ENCODE assay signal across 11 cellular contexts in genomic region chr5:178240341-178240741, GRCh38. TPM values are rescaled to one million over a fixed set of nuclear protein-coding genes. Genes with fewer than 3 reads are reported as not detected.
DNase-seq lines count a peak whose midpoint lies in the region; ATAC-seq and TF ChIP-seq lines count a peak whose summit lies in the region.
"Had no signal": no experiment of that assay in that cellular context is flagged by ENCODE, and none has a peak within 500 bp of the region (broad histone marks: within the 10 kb centered on the region; RNA-seq: fewer than 3 reads in every experiment).

No MANE protein-coding gene starts in this region.

- H3K4me3 Mint-ChIP-seq in CD8-positive, alpha-beta T cell = peak overlapping the region; percentile 67
- H3K4me3 Mint-ChIP-seq in chondrocyte (ENCODE audit: unreplicated experiment) (no peak overlapping the region), WTC11 (no peak overlapping the region)

- H3K36me3 ChIP-seq in CD8-positive, alpha-beta T cell (ENCODE audit: insufficient read depth, low read length) = no peaks in the 10 kb centered on the region
- H3K36me3 ChIP-seq in HEK293 (ENCODE audit: control insufficient read depth in 2 of 2, insufficient read depth in 1 of 2, low read length in 2 of 2) (no peaks in the 10 kb centered on the region), osteoblast (ENCODE audit: insufficient read depth, low read length) (no peaks in the 10 kb centered on the region)

- no peak for DNase-seq in CD8-positive, alpha-beta T cell
- peak; percentile 74 for DNase-seq in chondrocyte (ENCODE audit: low spot score)
- peak; percentile 57 for DNase-seq in osteoblast (ENCODE audit: insufficient read length, low spot score, missing footprints)
- no peak for DNase-seq in NCI-H1436 treated with DMSO at 0.1 percent for 48 hours (lab: John Stamatoyannopoulos, UW)
- DNase-seq in NK-92 treated with Interleukin-12 subunit alpha and Interleukin-12 subunit beta, amount 100 ng/mL, for 24 hours (lab: John Stamatoyannopoulos, UW) = no peak
- no peak for DNase-seq in WTC11 (ENCODE audit: low spot score)
- DNase-seq: activated CD4-positive, alpha-beta T cell treated with anti-CD3 and anti-CD28 coated beads for 4 hours; MG63; testis had no signal

- no peaks in the 10 kb centered on the region for H4K20me1 ChIP-seq in osteoblast (ENCODE audit: insufficient read depth, low read length)

- H3K4me1 Mint-ChIP-seq in CD8-positive, alpha-beta T cell (ENCODE audit: low read depth) = peaks cover 63% of the 10 kb centered on the region
- H3K4me1 Mint-ChIP-seq in chondrocyte (ENCODE audit: low read depth) (peaks cover 4% of the 10 kb centered on the region), WTC11 (peaks cover 7% of the 10 kb centered on the region)

- ATAC-seq in CD8-positive, alpha-beta T cell = peak; percentile 5
- ATAC-seq in WTC11 = no peak

- no peak overlapping the region for H3K4me2 ChIP-seq in osteoblast (ENCODE audit: insufficient read depth, low read length)

- H3K9me3 ChIP-seq in CD8-positive, alpha-beta T cell (ENCODE audit: low read length) = no peaks in the 10 kb centered on the region
- no peaks in the 10 kb centered on the region for H3K9me3 ChIP-seq in HEK293 (ENCODE audit: control insufficient read depth, insufficient read depth, low read depth, low read length)
- H3K9me3 ChIP-seq in osteoblast (ENCODE audit: low read depth, low read length) = no peaks in the 10 kb centered on the region
- H3K9me3 ChIP-seq: MG63, testis had no signal

- intact Hi-C loops in CD8-positive, alpha-beta T cell (cut with DNase I, micrococcal nuclease) = no loop called here

- peak overlapping the region; percentile 32 for H3K27ac ChIP-seq in CD8-positive, alpha-beta T cell (ENCODE audit: low read depth, low read length)
- H3K27ac ChIP-seq in HEK293 (ENCODE audit: extremely low read depth, low read depth, low read length) = no peak overlapping the region
- no peak overlapping the region for H3K27ac ChIP-seq in osteoblast (ENCODE audit: low read depth, low read length)
- H3K27ac ChIP-seq: testis had no signal

- H3K27ac Mint-ChIP-seq in CD8-positive, alpha-beta T cell = peak overlapping the region; percentile 89
- H3K27ac Mint-ChIP-seq in chondrocyte (ENCODE audit: unreplicated experiment) (no peak overlapping the region), WTC11 (no peak overlapping the region)

- H3K27me3 ChIP-seq in CD8-positive, alpha-beta T cell (ENCODE audit: insufficient read depth, low read length) = no peaks in the 10 kb centered on the region
- no peaks in the 10 kb centered on the region for H3K27me3 ChIP-seq in osteoblast (ENCODE audit: insufficient read depth, low read length)
- H3K27me3 ChIP-seq: MG63, testis had no signal

- no peaks in the 10 kb centered on the region for H3K27me3 Mint-ChIP-seq in CD8-positive, alpha-beta T cell (ENCODE audit: low read depth)
- H3K27me3 Mint-ChIP-seq in chondrocyte (ENCODE audit: low read depth) (no peaks in the 10 kb centered on the region), WTC11 (ENCODE audit: low read depth) (no peaks in the 10 kb centered on the region)

- peaks cover 65% of the 10 kb centered on the region for H3K4me1 ChIP-seq in CD8-positive, alpha-beta T cell (ENCODE audit: insufficient read depth, low read length)
- H3K4me1 ChIP-seq in HEK293 (ENCODE audit: control insufficient read depth, insufficient read depth, low read length) = no peaks in the 10 kb centered on the region
- peaks cover 9% of the 10 kb centered on the region for H3K4me1 ChIP-seq in osteoblast (ENCODE audit: insufficient read depth, low read length)

- H3K9me3 Mint-ChIP-seq in CD8-positive, alpha-beta T cell = no peaks in the 10 kb centered on the region
- no peaks in the 10 kb centered on the region for H3K9me3 Mint-ChIP-seq in chondrocyte (ENCODE audit: low read depth)
- no peaks in the 10 kb centered on the region for H3K9me3 Mint-ChIP-seq in WTC11

- H3K4me3 ChIP-seq in CD8-positive, alpha-beta T cell (ENCODE audit: low read depth, low read length) = no peak overlapping the region
- H3K4me3 ChIP-seq in HEK293 (ENCODE audit: low read depth, low read length) (no peak overlapping the region), osteoblast (ENCODE audit: insufficient read depth, low read length) (no peak overlapping the region)
- H3K4me3 ChIP-seq: MG63, testis had no signal

- no peaks in the 10 kb centered on the region for H3K36me3 Mint-ChIP-seq in CD8-positive, alpha-beta T cell
- H3K36me3 Mint-ChIP-seq in chondrocyte (ENCODE audit: low read depth) (no peaks in the 10 kb centered on the region), WTC11 (no peaks in the 10 kb centered on the region)

- TF ChIP-seq CTCF in CD8-positive, alpha-beta T cell (IDR thresholded peaks at IDR 0.05) = no peak
- no peak for TF ChIP-seq CTCF in HEK293 (tag by site-specific recombination; IDR thresholded peaks at IDR 0.05)
- no peak for TF ChIP-seq CTCF in chondrocyte (IDR thresholded peaks at IDR 0.05)
- no peak for TF ChIP-seq CTCF in osteoblast (IDR thresholded peaks at IDR 0.05; ENCODE audit: extremely low read depth, low read depth, low read length)
- TF ChIP-seq CTCF in WTC11 (IDR thresholded peaks at IDR 0.05) = no peak

- CTCF ChIA-PET in CD8-positive, alpha-beta T cell (lab: Charles Lee) = no interaction called here
- CTCF ChIA-PET in HEK293 (lab: Yijun Ruan, JAX) = no interaction called here
- CTCF ChIA-PET in WTC11 (lab: Charles Lee) = no interaction called here

- H2AFZ ChIP-seq in osteoblast (ENCODE audit: low read length) = no peak overlapping the region

- H3K79me2 ChIP-seq in osteoblast (ENCODE audit: insufficient read depth, low read length) = no peaks in the 10 kb centered on the region

- POLR2A ChIA-PET in CD8-positive, alpha-beta T cell (lab: Charles Lee) = interaction anchor here (1.2 kb wide), 1 partner anchor 9 kb away, joined by 4 read pairs; no protein-coding TSS in a partner anchor
- POLR2A ChIA-PET in HEK293 (lab: Yijun Ruan, JAX) (no interaction called here), WTC11 (lab: Charles Lee) (interaction anchor here (0.6 kb wide), 1 partner anchor 561 kb away, joined by 6 read pairs; no protein-coding TSS in a partner anchor)

TF ChIP-seq in HEK293, 187 proteins besides CTCF, POLR2A, EP300 and RAD21 (continues in another document):
- no peak for TF ChIP-seq ZNF114 (tag by site-specific recombination; IDR thresholded peaks at IDR 0.05)

TF ChIP-seq in WTC11, 78 proteins besides CTCF, POLR2A, EP300 and RAD21 (continues in another document):
- no peak for TF ChIP-seq HMGXB4 (CRISPR knock-in tag; IDR thresholded peaks at IDR 0.05)
- no peak for TF ChIP-seq JUN (CRISPR knock-in tag; IDR thresholded peaks at IDR 0.05)
- TF ChIP-seq, protein P1, sequence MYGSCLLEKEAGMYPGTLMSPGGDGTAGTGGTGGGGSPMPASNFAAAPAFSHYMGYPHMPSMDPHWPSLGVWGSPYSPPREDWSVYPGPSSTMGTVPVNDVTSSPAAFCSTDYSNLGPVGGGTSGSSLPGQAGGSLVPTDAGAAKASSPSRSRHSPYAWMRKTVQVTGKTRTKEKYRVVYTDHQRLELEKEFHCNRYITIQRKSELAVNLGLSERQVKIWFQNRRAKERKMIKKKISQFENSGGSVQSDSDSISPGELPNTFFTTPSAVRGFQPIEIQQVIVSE (CRISPR knock-in tag; IDR thresholded peaks at IDR 0.05; ENCODE audit: borderline replicate concordance) = no peak
- no peak for TF ChIP-seq IRF2 (CRISPR knock-in tag; IDR thresholded peaks at IDR 0.05; ENCODE audit: borderline replicate concordance, low read depth)
- TF ChIP-seq, protein P2, sequence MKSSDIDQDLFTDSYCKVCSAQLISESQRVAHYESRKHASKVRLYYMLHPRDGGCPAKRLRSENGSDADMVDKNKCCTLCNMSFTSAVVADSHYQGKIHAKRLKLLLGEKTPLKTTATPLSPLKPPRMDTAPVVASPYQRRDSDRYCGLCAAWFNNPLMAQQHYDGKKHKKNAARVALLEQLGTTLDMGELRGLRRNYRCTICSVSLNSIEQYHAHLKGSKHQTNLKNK (CRISPR knock-in tag; IDR thresholded peaks at IDR 0.05) = no peak
- no peak for TF ChIP-seq MXD4 (CRISPR knock-in tag; IDR thresholded peaks at IDR 0.05; ENCODE audit: borderline replicate concordance)
- TF ChIP-seq ELF4 (CRISPR knock-in tag; IDR thresholded peaks at IDR 0.05; ENCODE audit: low read depth) = no peak
- no peak for TF ChIP-seq TEAD4 (CRISPR knock-in tag; IDR thresholded peaks at IDR 0.05)
- TF ChIP-seq, protein P3, sequence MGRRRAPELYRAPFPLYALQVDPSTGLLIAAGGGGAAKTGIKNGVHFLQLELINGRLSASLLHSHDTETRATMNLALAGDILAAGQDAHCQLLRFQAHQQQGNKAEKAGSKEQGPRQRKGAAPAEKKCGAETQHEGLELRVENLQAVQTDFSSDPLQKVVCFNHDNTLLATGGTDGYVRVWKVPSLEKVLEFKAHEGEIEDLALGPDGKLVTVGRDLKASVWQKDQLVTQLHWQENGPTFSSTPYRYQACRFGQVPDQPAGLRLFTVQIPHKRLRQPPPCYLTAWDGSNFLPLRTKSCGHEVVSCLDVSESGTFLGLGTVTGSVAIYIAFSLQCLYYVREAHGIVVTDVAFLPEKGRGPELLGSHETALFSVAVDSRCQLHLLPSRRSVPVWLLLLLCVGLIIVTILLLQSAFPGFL (CRISPR knock-in tag; IDR thresholded peaks at IDR 0.05; ENCODE audit: borderline replicate concordance) = no peak
- no peak for TF ChIP-seq CREM (CRISPR knock-in tag; IDR thresholded peaks at IDR 0.05)
- TF ChIP-seq SP1 (CRISPR knock-in tag; conservative IDR thresholded peaks at IDR 0.05) = no peak
- no peak for TF ChIP-seq EMX1 (CRISPR knock-in tag; IDR thresholded peaks at IDR 0.05)

RNA-seq across cellular contexts. Expression of gene PHYKPL, which starts 7.7 kb away (rescaled TPM):
- total RNA-seq in CD8-positive, alpha-beta T cell = 10 to 100 TPM; 82.8 to 90.3 TPM
- 40.0 to 49.1 TPM (median 43.8 TPM) in 3 replicates for total RNA-seq in chondrocyte
- 35.1 and 36.5 TPM in 2 replicates for total RNA-seq in osteoblast
- 30.9 to 41.7 TPM (median 31.7 TPM) in 3 replicates for total RNA-seq in WTC11 (2021)

RNA-seq across cellular contexts. Expression of gene HNRNPAB, which starts 36.0 kb away (rescaled TPM):
- total RNA-seq in CD8-positive, alpha-beta T cell = 10 to 100 TPM; 67.3 to 76.2 TPM
- total RNA-seq in chondrocyte = 152 to 215 TPM (median 156 TPM) in 3 replicates
- 40.9 and 42.4 TPM in 2 replicates for total RNA-seq in osteoblast
- total RNA-seq in WTC11 (2021) = 414 to 457 TPM (median 419 TPM) in 3 replicates

RNA-seq across cellular contexts. Expression of gene GMCL2, which starts 53.2 kb away (rescaled TPM):
- total RNA-seq in CD8-positive, alpha-beta T cell = not detected
- total RNA-seq in chondrocyte (not detected in 3 replicates), osteoblast (not detected in 2 replicates), WTC11 (2021) (not detected in 3 replicates)
- total RNA-seq: pulmonary artery endothelial cell had no signal

Comparison
In these comparisons a context has a peak if more than half of its experiments do, and no peak if none do; other contexts are left out.
1. DNase-seq: peak in chondrocyte (single experiment) and osteoblast (single experiment); none in CD8-positive, alpha-beta T cell (0 of 7), NCI-H1436 treated with DMSO at 0.1 percent for 48 hours (single experiment), NK-92 treated with Interleukin-12 subunit alpha and Interleukin-12 subunit beta, amount 100 ng/mL, for 24 hours (single experiment) and WTC11 (single experiment).